9 cellular contexts compared by ENCODE assay signal in the genomic region with DNA sequence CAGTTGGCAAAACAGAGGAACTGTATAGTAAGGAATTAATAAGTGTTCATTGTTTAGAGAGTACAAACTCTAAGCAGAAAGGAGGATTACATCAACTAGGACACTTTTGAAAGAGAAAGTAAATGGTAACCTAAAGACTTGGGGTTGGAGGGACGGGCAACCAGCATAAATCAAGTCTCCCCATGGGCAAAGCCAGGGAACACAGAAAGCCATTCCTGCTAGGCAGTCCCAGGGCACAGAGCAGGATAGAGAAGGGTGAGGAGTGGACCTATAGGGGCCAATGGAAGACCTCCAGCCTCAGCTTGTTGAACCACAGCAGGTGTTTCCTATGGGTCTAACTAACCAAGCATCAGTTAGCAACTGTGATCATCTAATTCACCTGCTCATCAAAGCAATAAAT. TPM values are rescaled to one million over a fixed set of nuclear protein-coding genes. Genes with fewer than 3 reads are reported as not detected.
DNase-seq lines count a peak whose midpoint lies in the region; ATAC-seq lines count a peak whose summit lies in the region.
"Had no signal": no experiment of that assay in that cellular context is flagged by ENCODE, and none has a peak within 500 bp of the region (broad histone marks: within the 10 kb centered on the region; RNA-seq: fewer than 3 reads in every experiment).

No MANE protein-coding gene starts in this region.

- H3K27ac Mint-ChIP-seq in activated naive CD4-positive, alpha-beta T cell treated with anti-CD3 and anti-CD28 coated beads for 36 hours = peak overlapping the region; percentile 91
- H3K27ac Mint-ChIP-seq in T-helper 17 cell = peak overlapping the region; percentile 94
- H3K27ac Mint-ChIP-seq in stimulated activated naive CD8-positive, alpha-beta T cell treated with anti-CD3 and anti-CD28 coated beads, Interleukin-15, amount 100 ng/mL, for 72 hours = peak overlapping the region; percentile 89 to 95

- peaks cover 80% of the 10 kb centered on the region for H3K4me1 Mint-ChIP-seq in activated naive CD4-positive, alpha-beta T cell treated with anti-CD3 and anti-CD28 coated beads for 36 hours (ENCODE audit: low read depth)
- H3K4me1 Mint-ChIP-seq in T-helper 17 cell = peaks cover 53% of the 10 kb centered on the region
- peaks cover 78% of the 10 kb centered on the region for H3K4me1 Mint-ChIP-seq in stimulated activated naive CD8-positive, alpha-beta T cell treated with anti-CD3 and anti-CD28 coated beads, Interleukin-15, amount 100 ng/mL, for 72 hours

- no peaks in the 10 kb centered on the region for H3K27me3 Mint-ChIP-seq in activated naive CD4-positive, alpha-beta T cell treated with anti-CD3 and anti-CD28 coated beads for 36 hours (ENCODE audit: low read depth)
- no peaks in the 10 kb centered on the region for H3K27me3 Mint-ChIP-seq in T-helper 17 cell
- H3K27me3 Mint-ChIP-seq in stimulated activated naive CD8-positive, alpha-beta T cell treated with anti-CD3 and anti-CD28 coated beads, Interleukin-15, amount 100 ng/mL, for 72 hours = no peaks in the 10 kb centered on the region

- peak overlapping the region; percentile 71 for H3K4me3 Mint-ChIP-seq in activated naive CD4-positive, alpha-beta T cell treated with anti-CD3 and anti-CD28 coated beads for 36 hours
- H3K4me3 Mint-ChIP-seq in T-helper 17 cell = peak overlapping the region; percentile 90
- peak overlapping the region; percentile 81 to 87 for H3K4me3 Mint-ChIP-seq in stimulated activated naive CD8-positive, alpha-beta T cell treated with anti-CD3 and anti-CD28 coated beads, Interleukin-15, amount 100 ng/mL, for 72 hours

- ATAC-seq in HG02970 (IDR thresholded peaks at IDR 0.05; ENCODE audit: low FRiP score, unreplicated experiment) = peak; percentile 28
- peak; percentile 31 for ATAC-seq in T-helper 17 cell
- ATAC-seq in stimulated activated naive CD8-positive, alpha-beta T cell treated with anti-CD3 and anti-CD28 coated beads, Interleukin-15, amount 100 ng/mL, for 72 hours = peak; percentile 45

- H3K9me3 ChIP-seq in T-helper 17 cell (ENCODE audit: control insufficient read depth, low read length, poor library complexity, severe bottlenecking) = no peaks in the 10 kb centered on the region

- H3K9me3 Mint-ChIP-seq in activated naive CD4-positive, alpha-beta T cell treated with anti-CD3 and anti-CD28 coated beads for 36 hours = no peaks in the 10 kb centered on the region
- H3K9me3 Mint-ChIP-seq in stimulated activated naive CD8-positive, alpha-beta T cell treated with anti-CD3 and anti-CD28 coated beads, Interleukin-15, amount 100 ng/mL, for 72 hours = no peaks in the 10 kb centered on the region

- H3K36me3 Mint-ChIP-seq in activated naive CD4-positive, alpha-beta T cell treated with anti-CD3 and anti-CD28 coated beads for 36 hours (ENCODE audit: low read depth) = no peaks in the 10 kb centered on the region
- no peaks in the 10 kb centered on the region for H3K36me3 Mint-ChIP-seq in T-helper 17 cell (ENCODE audit: low read depth)

- no peak for DNase-seq in activated naive CD4-positive, alpha-beta T cell treated with anti-CD3 and anti-CD28 coated beads for 36 hours
- no peak for DNase-seq in activated naive CD4-positive, alpha-beta T cell treated with Interleukin-2 at 50 U/mL for 16 hours
- DNase-seq in T-helper 17 cell (no peak), mesenteric fat pad (ENCODE audit: low spot score) (no peak), DMS79 (lab: John Stamatoyannopoulos, UW) (no peak), UCSD-AML1 (lab: John Stamatoyannopoulos, UW; ENCODE audit: unreplicated experiment) (no peak)
- no peak for DNase-seq in stimulated activated naive CD8-positive, alpha-beta T cell treated with anti-CD3 and anti-CD28 coated beads, Interleukin-15, amount 100 ng/mL, for 72 hours
- DNase-seq: glutamatergic neuron had no signal

- intact Hi-C loops in activated naive CD4-positive, alpha-beta T cell treated with anti-CD3 and anti-CD28 coated beads for 36 hours (cut with micrococcal nuclease) = loop anchor here (1.0 to 5.0 kb wide), 9 partner anchors 9 to 1955 kb away; partner anchors contain the start of genes RGMB and RIOK2

- CTCF ChIA-PET in activated naive CD4-positive, alpha-beta T cell treated with anti-CD3 and anti-CD28 coated beads for 36 hours (lab: Charles Lee) = interaction anchor here (0.7 to 2.6 kb wide), 3 partner anchors 8 to 52 kb away, joined by 3 to 8 read pairs (median 8); partner anchors contain the start of gene ERAP1

RNA-seq across cellular contexts. Expression of gene ERAP1, which starts 9.2 kb away (rescaled TPM):
- 100 to 1,000 TPM; 119 to 126 TPM for total RNA-seq in activated naive CD4-positive, alpha-beta T cell treated with anti-CD3 and anti-CD28 coated beads for 36 hours
- 10 to 100 TPM; 70.4 to 79.1 TPM for total RNA-seq in T-helper 17 cell
- 85.1 TPM for total RNA-seq in mesenteric fat pad

RNA-seq across cellular contexts. Expression of gene ERAP2, which starts 59.3 kb away (rescaled TPM):
- 100 to 1,000 TPM; 108 to 111 TPM for total RNA-seq in activated naive CD4-positive, alpha-beta T cell treated with anti-CD3 and anti-CD28 coated beads for 36 hours
- 10 to 100 TPM; 42.7 to 65.6 TPM for total RNA-seq in T-helper 17 cell
- total RNA-seq in mesenteric fat pad = 10.7 TPM
